Comparison of ENCODE assay signal across 8 cellular contexts in the genomic region with DNA sequence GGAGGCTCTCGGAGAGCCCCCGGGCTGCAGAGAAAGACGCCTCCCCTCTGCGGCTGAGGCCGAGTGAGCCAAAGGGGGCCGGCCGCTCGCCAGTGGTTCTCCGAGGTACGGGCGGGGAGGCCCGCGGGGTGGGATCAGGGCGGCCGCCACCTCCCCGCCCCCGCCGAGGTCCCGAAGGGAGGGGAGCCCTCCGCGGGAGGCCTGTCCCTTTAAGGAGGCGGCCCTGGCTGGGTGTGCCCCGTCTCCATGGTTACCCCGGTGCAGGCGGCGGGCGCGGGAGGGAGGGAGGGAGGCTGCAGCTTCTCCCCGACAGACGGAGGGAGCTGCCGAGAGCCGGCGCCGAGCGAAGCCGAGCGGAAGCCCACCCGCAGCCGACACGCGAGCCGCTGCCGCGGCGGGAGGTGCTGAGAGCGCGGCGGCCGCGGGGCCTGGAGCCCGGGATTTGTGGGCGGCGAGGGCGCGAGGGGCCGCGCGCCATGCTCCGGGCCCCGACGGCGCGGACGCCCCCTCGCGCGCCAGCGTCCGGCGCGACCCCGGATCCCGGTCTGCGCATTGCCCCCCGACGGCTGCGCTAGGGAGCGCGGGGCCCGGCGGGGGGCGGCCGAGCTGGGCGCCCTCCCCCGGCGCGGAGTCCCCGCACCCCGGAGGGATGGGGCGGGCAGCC. TPM values are rescaled to one million over a fixed set of nuclear protein-coding genes. Genes with fewer than 3 reads are reported as not detected.
DNase-seq lines count a peak whose midpoint lies in the region; ATAC-seq and TF ChIP-seq lines count a peak whose summit lies in the region.

Gene KCNH3, plus strand, starts transcription at position 291 of the 664 bp plus-strand sequence. CDS start 387 bp downstream, outside the sequence.

- no peaks in the 10 kb centered on the region for H3K9me3 Mint-ChIP-seq in activated T-helper 1 cell treated with anti-CD3 and anti-CD28 coated beads, Interleukin-12 subunit alpha, Interleukin-12 subunit beta, Interleukin-2, Interleukin-4 antibody, amounts not matched to agents 30 ng/mL and 10 ng/mL and 1 ng/mL, durations not matched to agents 14 hours and 24 hours and 36 hours
- no peaks in the 10 kb centered on the region for H3K9me3 Mint-ChIP-seq in natural killer cell treated with Interleukin-12 subunit alpha and Interleukin-12 subunit beta and Interleukin-15 and Interleukin-18, amount 100 ng/mL, for 72 hours
- H3K9me3 Mint-ChIP-seq in stimulated activated naive B cell treated with anti-CD40 and anti-IgM and Interleukin-4, amounts not matched to agents 10 μg/mL and 1 μg/mL and 100 μg/mL, for 72 hours, result no peaks in the 10 kb centered on the region

- peaks cover 49% of the 10 kb centered on the region for H3K27me3 Mint-ChIP-seq in activated T-helper 1 cell treated with anti-CD3 and anti-CD28 coated beads, Interleukin-12 subunit alpha, Interleukin-12 subunit beta, Interleukin-2, Interleukin-4 antibody, amounts not matched to agents 30 ng/mL and 10 ng/mL and 1 ng/mL, durations not matched to agents 14 hours and 24 hours and 36 hours (ENCODE audit: insufficient read depth)
- peaks cover 21 to 22% of the 10 kb centered on the region in 2 donors for H3K27me3 Mint-ChIP-seq in natural killer cell treated with Interleukin-12 subunit alpha and Interleukin-12 subunit beta and Interleukin-15 and Interleukin-18, amount 100 ng/mL, for 72 hours
- peaks cover 30 to 38% of the 10 kb centered on the region in 2 donors for H3K27me3 Mint-ChIP-seq in stimulated activated naive B cell treated with anti-CD40 and anti-IgM and Interleukin-4, amounts not matched to agents 10 μg/mL and 1 μg/mL and 100 μg/mL, for 72 hours

- H3K9me3 ChIP-seq in Peyer's patch, result no peaks in the 10 kb centered on the region

- no peak within 1 kb of the TSS for H3K27ac Mint-ChIP-seq in activated T-helper 1 cell treated with anti-CD3 and anti-CD28 coated beads, Interleukin-12 subunit alpha, Interleukin-12 subunit beta, Interleukin-2, Interleukin-4 antibody, amounts not matched to agents 30 ng/mL and 10 ng/mL and 1 ng/mL, durations not matched to agents 14 hours and 24 hours and 36 hours
- no peak within 1 kb of the TSS for H3K27ac Mint-ChIP-seq in natural killer cell treated with Interleukin-12 subunit alpha and Interleukin-12 subunit beta and Interleukin-15 and Interleukin-18, amount 100 ng/mL, for 72 hours
- no peak within 1 kb of the TSS for H3K27ac Mint-ChIP-seq in stimulated activated naive B cell treated with anti-CD40 and anti-IgM and Interleukin-4, amounts not matched to agents 10 μg/mL and 1 μg/mL and 100 μg/mL, for 72 hours

- H3K36me3 Mint-ChIP-seq in activated T-helper 1 cell treated with anti-CD3 and anti-CD28 coated beads, Interleukin-12 subunit alpha, Interleukin-12 subunit beta, Interleukin-2, Interleukin-4 antibody, amounts not matched to agents 30 ng/mL and 10 ng/mL and 1 ng/mL, durations not matched to agents 14 hours and 24 hours and 36 hours (ENCODE audit: low read depth), result no peaks in the 10 kb centered on the region
- H3K36me3 Mint-ChIP-seq in natural killer cell treated with Interleukin-12 subunit alpha and Interleukin-12 subunit beta and Interleukin-15 and Interleukin-18, amount 100 ng/mL, for 72 hours, result no peaks in the 10 kb centered on the region
- H3K36me3 Mint-ChIP-seq in stimulated activated naive B cell treated with anti-CD40 and anti-IgM and Interleukin-4, amounts not matched to agents 10 μg/mL and 1 μg/mL and 100 μg/mL, for 72 hours, result no peaks in the 10 kb centered on the region

- peaks cover 3 to 28% (median 11%) of the 10 kb centered on the region in 4 donors for H3K4me1 ChIP-seq in Peyer's patch

- ATAC-seq in GM19023 (IDR thresholded peaks at IDR 0.05; ENCODE audit: unreplicated experiment), result peak; percentile 68
- ATAC-seq in natural killer cell treated with Interleukin-12 subunit alpha and Interleukin-12 subunit beta and Interleukin-15 and Interleukin-18, amount 100 ng/mL, for 72 hours, result peak; percentile 90
- ATAC-seq in stimulated activated naive B cell treated with anti-CD40 and anti-IgM and Interleukin-4, amounts not matched to agents 10 μg/mL and 1 μg/mL and 100 μg/mL, for 72 hours (replicated peaks), result peak; percentile 78 to 82

- H3K4me3 ChIP-seq in Peyer's patch (peak within 1 kb of the TSS; percentile 47 to 60 (median 52)), fibroblast of mammary gland (ENCODE audit: control insufficient read depth, low read depth, low read length) (peak within 1 kb of the TSS; percentile 21)

- H3K27ac ChIP-seq in Peyer's patch, result no peak within 1 kb of the TSS

- no peaks in the 10 kb centered on the region for H3K4me1 Mint-ChIP-seq in activated T-helper 1 cell treated with anti-CD3 and anti-CD28 coated beads, Interleukin-12 subunit alpha, Interleukin-12 subunit beta, Interleukin-2, Interleukin-4 antibody, amounts not matched to agents 30 ng/mL and 10 ng/mL and 1 ng/mL, durations not matched to agents 14 hours and 24 hours and 36 hours (ENCODE audit: low read depth)
- H3K4me1 Mint-ChIP-seq in natural killer cell treated with Interleukin-12 subunit alpha and Interleukin-12 subunit beta and Interleukin-15 and Interleukin-18, amount 100 ng/mL, for 72 hours (ENCODE audit: low read depth in 2 of 2), result peaks cover 0 to 11% of the 10 kb centered on the region in 2 donors
- peaks cover 29 to 61% of the 10 kb centered on the region in 2 donors for H3K4me1 Mint-ChIP-seq in stimulated activated naive B cell treated with anti-CD40 and anti-IgM and Interleukin-4, amounts not matched to agents 10 μg/mL and 1 μg/mL and 100 μg/mL, for 72 hours

- TF ChIP-seq CTCF in Peyer's patch (IDR thresholded peaks at IDR 0.05), result no peak
- TF ChIP-seq CTCF in fibroblast of mammary gland (conservative IDR thresholded peaks at IDR 0.05; ENCODE audit: control insufficient read depth, insufficient read depth, low read depth, low read length), result no peak

- intact Hi-C loops in activated T-helper 1 cell treated with anti-CD3 and anti-CD28 coated beads, Interleukin-12 subunit alpha, Interleukin-12 subunit beta, Interleukin-2, Interleukin-4 antibody, amounts not matched to agents 30 ng/mL and 10 ng/mL and 1 ng/mL, durations not matched to agents 14 hours and 24 hours and 36 hours (cut with micrococcal nuclease), result loop anchor here (1.0 to 5.0 kb wide), 3 partner anchors 29 to 181 kb away; partner anchors contain the start of genes MCRS1 and PRPF40B

- DNase-seq in 8988T (peak; percentile 99), HuH-7.5 (ENCODE audit: low spot score) (peak; percentile 97), Peyer's patch (peak; percentile 82 to 94 (median 85)), fibroblast of mammary gland (ENCODE audit: low read depth) (peak; percentile 38)
- DNase-seq in activated T-helper 1 cell treated with anti-CD3 and anti-CD28 coated beads, Interleukin-12 subunit alpha, Interleukin-12 subunit beta, Interleukin-2, Interleukin-4 antibody, amounts not matched to agents 30 ng/mL and 10 ng/mL and 1 ng/mL, durations not matched to agents 14 hours and 24 hours and 36 hours (ENCODE audit: low spot score), result peak; percentile 80
- DNase-seq in natural killer cell treated with Interleukin-12 subunit alpha and Interleukin-12 subunit beta and Interleukin-15 and Interleukin-18, amount 100 ng/mL, for 72 hours (ENCODE audit: low spot score), result peak; percentile 86
- peak; percentile 56 for DNase-seq in stimulated activated naive B cell treated with anti-CD40 and anti-IgM and Interleukin-4, amounts not matched to agents 10 μg/mL and 1 μg/mL and 100 μg/mL, for 72 hours

- no peak for TF ChIP-seq POLR2A in Peyer's patch (IDR thresholded peaks at IDR 0.05)

- peak within 1 kb of the TSS; percentile 70 for H3K4me3 Mint-ChIP-seq in activated T-helper 1 cell treated with anti-CD3 and anti-CD28 coated beads, Interleukin-12 subunit alpha, Interleukin-12 subunit beta, Interleukin-2, Interleukin-4 antibody, amounts not matched to agents 30 ng/mL and 10 ng/mL and 1 ng/mL, durations not matched to agents 14 hours and 24 hours and 36 hours
- peak within 1 kb of the TSS; percentile 34 for H3K4me3 Mint-ChIP-seq in natural killer cell treated with Interleukin-12 subunit alpha and Interleukin-12 subunit beta and Interleukin-15 and Interleukin-18, amount 100 ng/mL, for 72 hours
- peak within 1 kb of the TSS; percentile 75 to 85 for H3K4me3 Mint-ChIP-seq in stimulated activated naive B cell treated with anti-CD40 and anti-IgM and Interleukin-4, amounts not matched to agents 10 μg/mL and 1 μg/mL and 100 μg/mL, for 72 hours

- peaks cover 2 to 25% of the 10 kb centered on the region in 2 donors for H3K27me3 ChIP-seq in Peyer's patch

- no peaks in the 10 kb centered on the region for H3K36me3 ChIP-seq in Peyer's patch

RNA-seq across cellular contexts. Expression of gene KCNH3, which starts in this region (rescaled TPM):
- under 1 TPM in 2 of 4 donors, not detected in 2; 0.57 to 0.83 TPM for total RNA-seq in Peyer's patch
- total RNA-seq in activated T-helper 1 cell treated with anti-CD3 and anti-CD28 coated beads, Interleukin-12 subunit alpha, Interleukin-12 subunit beta, Interleukin-2, Interleukin-4 antibody, amounts not matched to agents 30 ng/mL and 10 ng/mL and 1 ng/mL, durations not matched to agents 14 hours and 24 hours and 36 hours, result 0.93 and 1.6 TPM in 2 replicates
- under 1 TPM; 0.50 to 0.70 TPM for total RNA-seq in natural killer cell treated with Interleukin-12 subunit alpha and Interleukin-12 subunit beta and Interleukin-15 and Interleukin-18, amount 100 ng/mL, for 72 hours

Comparison
In these comparisons a context has a peak if more than half of its experiments do, and no peak if none do; other contexts are left out.
1. Peak in DNase-seq and H3K4me3 ChIP-seq in Peyer's patch; RNA of the gene not detected or under 1 TPM.
2. Peak in DNase-seq and ATAC-seq in natural killer cell treated with Interleukin-12 subunit alpha and Interleukin-12 subunit beta and Interleukin-15 and Interleukin-18, amount 100 ng/mL, for 72 hours; RNA of the gene not detected or under 1 TPM.
3. DNase-seq: peak in every context shown above with its lines; median percentile 99 in 8988T; 97 in HuH-7.5; 86 in natural killer cell treated with Interleukin-12 subunit alpha and Interleukin-12 subunit beta and Interleukin-15 and Interleukin-18, amount 100 ng/mL, for 72 hours; 85 in Peyer's patch; 80 in activated T-helper 1 cell treated with anti-CD3 and anti-CD28 coated beads, Interleukin-12 subunit alpha, Interleukin-12 subunit beta, Interleukin-2, Interleukin-4 antibody, amounts not matched to agents 30 ng/mL and 10 ng/mL and 1 ng/mL, durations not matched to agents 14 hours and 24 hours and 36 hours; 56 in stimulated activated naive B cell treated with anti-CD40 and anti-IgM and Interleukin-4, amounts not matched to agents 10 μg/mL and 1 μg/mL and 100 μg/mL, for 72 hours; 38 in fibroblast of mammary gland.